In genomic region chr14:71675902-71676291, GRCh38 we compare ENCODE assay signal across 34 cellular contexts.
A peak's percentile ranks its signal among the peaks of the same experiment; 100 is the strongest.
DNase-seq lines count a peak whose midpoint lies in the region; ATAC-seq, FAIRE-seq and TF ChIP-seq lines count a peak whose summit lies in the region.
"Had no signal": no experiment of that assay in that cellular context is flagged by ENCODE, and none has a peak within 500 bp of the region (broad histone marks: within the 10 kb centered on the region; RNA-seq: fewer than 3 reads in every experiment).

No MANE protein-coding gene starts in this region.

- DNase-seq in EH (ENCODE audit: low read depth) = peak; percentile 30
- DNase-seq in HT1080 (ENCODE audit: low read depth) = peak; percentile 15
- peak in 1 of 2 donors; percentile 58 for DNase-seq in foreskin keratinocyte
- no peak for DNase-seq in DMS 273 treated with DMSO at 0.1 percent for 48 hours (lab: John Stamatoyannopoulos, UW)
- DNase-seq in pancreas = no peak
- DNase-seq in G401 (ENCODE audit: low spot score) = no peak
- DNase-seq: activated CD4-positive, alpha-beta memory T cell treated with anti-CD3 and anti-CD28 coated beads for 36 hours; activated T-cell treated with anti-CD3 and anti-CD28 coated beads, Interleukin-2, amount 50 U/mL, for 72 hours; AML-193; Calu3; CD4-positive, CD25-positive, alpha-beta regulatory T cell; DND-41; hippocampal formation; KG1; left colon; mucosa of descending colon; natural killer cell; NCI-H1436; NCI-H226; NCI-H69; ovary; retina; Right ventricle myocardium superior; stomach; T-helper 17 cell; tibial artery had no signal

- H3K36me3 Mint-ChIP-seq in brain = peaks cover 60% of the 10 kb centered on the region

- no peak for FAIRE-seq in pancreas (lab: Jason Lieb, UNC)
- FAIRE-seq: A549, GM19239, HTR-8/SVneo, TTC549 had no signal

- H3K27ac ChIP-seq in foreskin keratinocyte (no peak overlapping the region), pancreas (no peak overlapping the region)
- H3K27ac ChIP-seq: A549, ovary, stomach, tibial artery had no signal

- no peak overlapping the region for H3K4me3 ChIP-seq in pancreas
- H3K4me3 ChIP-seq: A549, mucosa of descending colon, ovary, stomach, tibial artery had no signal

- H3K36me3 ChIP-seq in pancreas = peaks cover 0 to 11% (median 0%) of the 10 kb centered on the region in 3 donors
- H3K36me3 ChIP-seq: ovary had no signal

- intact Hi-C loops in pancreas (cut with DNase I) = no loop called here

- H3K4me1 ChIP-seq in foreskin keratinocyte (peaks cover 8% of the 10 kb centered on the region), pancreas (no peaks in the 10 kb centered on the region)
- H3K4me1 ChIP-seq: A549, stomach, tibial artery had no signal

- H3K27me3 Mint-ChIP-seq in brain = no peaks in the 10 kb centered on the region
- H3K27me3 Mint-ChIP-seq: activated CD4-positive, alpha-beta memory T cell treated with anti-CD3 and anti-CD28 coated beads for 36 hours; CD4-positive, CD25-positive, alpha-beta regulatory T cell; T-helper 17 cell had no signal

- no peak overlapping the region for H3K4me3 Mint-ChIP-seq in brain
- H3K4me3 Mint-ChIP-seq: activated CD4-positive, alpha-beta memory T cell treated with anti-CD3 and anti-CD28 coated beads for 36 hours; activated T-cell treated with anti-CD3 and anti-CD28 coated beads, Interleukin-2, amount 50 U/mL, for 72 hours; CD4-positive, CD25-positive, alpha-beta regulatory T cell; natural killer cell; T-helper 17 cell had no signal

- TF ChIP-seq CTCF in brain (conservative IDR thresholded peaks at IDR 0.05) = no peak
- TF ChIP-seq CTCF in foreskin keratinocyte (conservative IDR thresholded peaks at IDR 0.05) = no peak
- TF ChIP-seq CTCF in pancreas (IDR thresholded peaks at IDR 0.05) = no peak

- H3K4me1 Mint-ChIP-seq in brain = peaks cover 11% of the 10 kb centered on the region
- H3K4me1 Mint-ChIP-seq: natural killer cell, T-helper 17 cell had no signal

- in situ Hi-C loops in G401 (cut with HindIII; ENCODE audit: low sequenced_read_pairs) = no loop called here

- WGBS in pancreas, 2 donors = 97 to 98% methylated on average over 5 of the region's 5 CpGs

- H3K27ac Mint-ChIP-seq in brain = peak overlapping the region in 3 of 5 experiments; percentile 11 to 96 (median 90)
- H3K27ac Mint-ChIP-seq: activated CD4-positive, alpha-beta memory T cell treated with anti-CD3 and anti-CD28 coated beads for 36 hours; activated T-cell treated with anti-CD3 and anti-CD28 coated beads, Interleukin-2, amount 50 U/mL, for 72 hours; CD4-positive, CD25-positive, alpha-beta regulatory T cell; natural killer cell; T-helper 17 cell had no signal

- H3K27me3 ChIP-seq in foreskin keratinocyte (no peaks in the 10 kb centered on the region), pancreas (no peaks in the 10 kb centered on the region)
- H3K27me3 ChIP-seq: ovary, stomach, tibial artery had no signal

- H3K9me3 ChIP-seq in pancreas = no peaks in the 10 kb centered on the region
- H3K9me3 ChIP-seq: A549, mucosa of descending colon, ovary, stomach, tibial artery had no signal

- H3K9me3 Mint-ChIP-seq in brain = peaks cover 8 to 22% (median 13%) of the 10 kb centered on the region in 5 experiments
- H3K9me3 Mint-ChIP-seq: activated CD4-positive, alpha-beta memory T cell treated with anti-CD3 and anti-CD28 coated beads for 36 hours; natural killer cell had no signal

- peak; percentile 64 for ATAC-seq in foreskin keratinocyte
- ATAC-seq in HG02588 (IDR thresholded peaks at IDR 0.05; ENCODE audit: unreplicated experiment) = no peak
- ATAC-seq in pancreas = no peak
- ATAC-seq: A549; activated CD4-positive, CD25-positive, alpha-beta regulatory T cell treated with anti-CD3 and anti-CD28 coated beads, Interleukin-2, amount 50 U/mL, for 24 hours; activated T-cell treated with anti-CD3 and anti-CD28 coated beads, Interleukin-2, amount 50 U/mL, for 72 hours; left colon; mucosa of descending colon; natural killer cell; Panc1; T-helper 17 cell had no signal

Comparison
In these comparisons a context has a peak if more than half of its experiments do, and no peak if none do; other contexts are left out.
1. DNase-seq: peak in EH (single experiment) and HT1080 (single experiment); none in DMS 273 treated with DMSO at 0.1 percent for 48 hours (single experiment), pancreas (0 of 6) and G401 (single experiment).